ENCODE assay signal across 9 cellular contexts in the genomic region with DNA sequence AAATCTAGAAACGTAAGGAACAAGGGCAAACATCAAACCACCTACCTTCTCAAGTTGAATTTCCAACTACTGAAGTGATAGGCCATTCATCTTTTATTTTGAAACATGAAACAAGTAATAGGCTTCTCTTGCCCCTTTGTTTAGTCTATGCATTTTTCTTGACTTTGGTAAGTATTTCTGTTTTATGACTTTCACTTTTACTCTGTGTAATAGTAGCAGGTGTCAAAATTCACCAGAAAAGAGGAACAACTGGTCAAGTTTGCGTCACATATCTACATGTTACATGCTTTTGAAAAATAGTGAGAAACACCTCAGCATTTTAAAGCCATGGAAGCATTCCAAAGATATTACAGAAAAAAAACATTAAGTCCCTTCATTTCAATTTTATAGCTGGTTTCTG.
A peak's percentile ranks its signal among the peaks of the same experiment; 100 is the strongest.
DNase-seq lines count a peak whose midpoint lies in the region; ATAC-seq and TF ChIP-seq lines count a peak whose summit lies in the region.
"Had no signal": no experiment of that assay in that cellular context is flagged by ENCODE, and none has a peak within 500 bp of the region (broad histone marks: within the 10 kb centered on the region; RNA-seq: fewer than 3 reads in every experiment).

No MANE protein-coding gene starts in this region.

- intact Hi-C loops in Calu3 (cut with micrococcal nuclease; ENCODE audit: unreplicated experiment) = no loop called here

- BruUV-seq in Calu3 (replicated peaks; lab: Mats Ljungman, UMichigan) = no TSS peak

- H3K4me1 Mint-ChIP-seq in Calu3 (ENCODE audit: low read depth, unreplicated experiment) = no peaks in the 10 kb centered on the region
- H3K4me1 Mint-ChIP-seq: activated CD8-positive, alpha-beta memory T cell treated with anti-CD3 and anti-CD28 coated beads, Interleukin-2, amount 10 ng/mL, durations not matched to agents 7 days and 5 days had no signal

- no peaks in the 10 kb centered on the region for H3K27me3 Mint-ChIP-seq in Calu3 (ENCODE audit: unreplicated experiment)
- H3K27me3 Mint-ChIP-seq: activated CD8-positive, alpha-beta memory T cell treated with anti-CD3 and anti-CD28 coated beads, Interleukin-2, amount 10 ng/mL, durations not matched to agents 7 days and 5 days had no signal

- no peak overlapping the region for H3K4me3 Mint-ChIP-seq in Calu3 (ENCODE audit: low read depth, unreplicated experiment)
- H3K4me3 Mint-ChIP-seq: activated CD8-positive, alpha-beta memory T cell treated with anti-CD3 and anti-CD28 coated beads, Interleukin-2, amount 10 ng/mL, durations not matched to agents 7 days and 5 days had no signal

- H3K27ac Mint-ChIP-seq in Calu3 (ENCODE audit: unreplicated experiment) = no peak overlapping the region
- H3K27ac Mint-ChIP-seq: activated CD8-positive, alpha-beta memory T cell treated with anti-CD3 and anti-CD28 coated beads, Interleukin-2, amount 10 ng/mL, durations not matched to agents 7 days and 5 days had no signal

- ATAC-seq in GM18499 (IDR thresholded peaks at IDR 0.05; ENCODE audit: insufficient read depth, unreplicated experiment) (peak; percentile 93), GM21529 (IDR thresholded peaks at IDR 0.05; ENCODE audit: unreplicated experiment) (peak; percentile 94), HG03342 (IDR thresholded peaks at IDR 0.05; ENCODE audit: unreplicated experiment) (peak; percentile 92)
- ATAC-seq: activated CD8-positive, alpha-beta memory T cell treated with anti-CD3 and anti-CD28 coated beads, Interleukin-2, amount 10 ng/mL, durations not matched to agents 7 days and 5 days had no signal

- CTCF ChIA-PET in Calu3 (lab: Charles Lee) = no interaction called here

- no peaks in the 10 kb centered on the region for H3K9me3 Mint-ChIP-seq in Calu3 (ENCODE audit: low read depth, unreplicated experiment)

- H3K36me3 Mint-ChIP-seq in Calu3 (ENCODE audit: insufficient read depth, unreplicated experiment) = no peaks in the 10 kb centered on the region
- H3K36me3 Mint-ChIP-seq: activated CD8-positive, alpha-beta memory T cell treated with anti-CD3 and anti-CD28 coated beads, Interleukin-2, amount 10 ng/mL, durations not matched to agents 7 days and 5 days had no signal

- no peak for TF ChIP-seq CTCF in Calu3 (IDR thresholded peaks at IDR 0.05; ENCODE audit: unreplicated experiment)

- DNase-seq in fibroblast of peridontal ligament (ENCODE audit: extremely low read depth) = peak; percentile 18
- DNase-seq in D341Med (ENCODE audit: low spot score) = no peak
- no peak for DNase-seq in Calu3
- DNase-seq in DMS114 treated with DMSO at 0.1 percent for 48 hours (lab: John Stamatoyannopoulos, UW; ENCODE audit: unreplicated experiment) = no peak
- DNase-seq in DMS79 (lab: John Stamatoyannopoulos, UW) = no peak
- DNase-seq: activated CD8-positive, alpha-beta memory T cell treated with anti-CD3 and anti-CD28 coated beads, Interleukin-2, amount 10 ng/mL, durations not matched to agents 7 days and 5 days had no signal
